In the genomic region with DNA sequence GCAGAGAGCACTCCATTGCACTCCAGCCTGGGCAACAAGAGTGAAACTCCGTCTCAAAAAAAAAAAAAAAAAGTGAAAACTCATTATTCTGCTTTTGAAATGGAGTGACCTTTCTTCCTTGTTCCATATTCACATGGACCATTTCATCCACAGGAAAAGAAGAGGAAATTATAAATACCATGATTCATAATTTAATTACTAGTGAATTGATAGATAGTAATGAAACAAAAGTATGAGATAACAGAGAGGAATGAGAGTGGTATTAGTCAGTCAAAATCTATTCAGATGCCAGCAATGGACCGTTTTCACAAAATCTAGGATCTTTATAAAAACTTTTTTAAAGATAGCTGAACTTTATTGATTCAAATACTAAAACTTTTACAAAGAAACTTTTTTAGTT, we compare ENCODE assay signal across 1 cellular context.
A peak's percentile ranks its signal among the peaks of the same experiment; 100 is the strongest.
TF ChIP-seq lines count a peak whose summit lies in the region.

No MANE protein-coding gene starts in this region.

TF ChIP-seq in endothelial cell of umbilical vein, 7 proteins besides CTCF, POLR2A, EP300 and RAD21 (continued from another document):
- peak; percentile 66 for TF ChIP-seq GATA2 (IDR thresholded peaks at IDR 0.05; ENCODE audit: insufficient read depth, insufficient read length, low read depth, low read length)
- peak; percentile 36 for TF ChIP-seq JUN (IDR thresholded peaks at IDR 0.05; ENCODE audit: borderline replicate concordance, insufficient read depth, insufficient read length, low read depth)
- TF ChIP-seq EZH2 (IDR thresholded peaks at IDR 0.05; ENCODE audit: borderline replicate concordance, low read depth, low read length, severe bottlenecking): no peak
